13 cellular contexts compared by ENCODE assay signal in the genomic region with DNA sequence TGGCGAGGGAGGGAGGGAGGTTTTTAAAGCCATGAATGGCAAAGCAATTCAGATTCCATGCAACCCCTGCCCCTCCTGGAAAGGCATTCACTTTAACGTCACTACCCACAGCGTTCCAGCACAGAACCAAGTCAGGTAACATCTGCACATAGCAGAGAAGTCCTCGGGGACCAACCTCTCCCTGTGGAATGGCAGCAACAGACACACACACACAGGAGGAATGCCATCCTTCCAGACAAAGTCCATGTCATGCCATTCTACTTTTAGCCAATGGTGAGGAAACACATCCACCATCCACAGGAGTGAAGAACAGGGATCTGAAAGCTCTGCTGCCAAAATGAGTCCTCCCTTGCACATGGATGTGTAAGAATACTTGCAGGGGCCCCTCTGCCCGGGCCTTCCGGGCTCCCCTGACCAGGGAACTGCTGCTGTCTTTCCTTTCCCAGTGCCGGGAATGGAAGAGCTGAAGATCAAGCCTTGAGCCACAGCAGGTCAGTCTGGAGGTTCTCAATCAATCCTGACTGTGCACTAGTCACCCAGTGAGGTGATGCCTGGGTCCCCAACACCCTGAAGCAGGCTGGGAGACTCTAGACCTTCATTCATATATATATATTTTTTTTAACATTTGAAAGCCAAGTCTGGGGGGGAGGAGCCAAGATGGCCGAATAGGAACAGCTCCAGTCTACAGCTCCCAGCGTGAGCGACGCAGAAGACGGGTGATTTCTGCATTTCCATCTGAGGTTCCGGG.
DNase-seq lines count a peak whose midpoint lies in the region; ATAC-seq, FAIRE-seq and TF ChIP-seq lines count a peak whose summit lies in the region.
"Had no signal": no experiment of that assay in that cellular context is flagged by ENCODE, and none has a peak within 500 bp of the region (broad histone marks: within the 10 kb centered on the region; RNA-seq: fewer than 3 reads in every experiment).

No MANE protein-coding gene starts in this region.

- ATAC-seq in foreskin keratinocyte (peak; percentile 81), HG03439 (IDR thresholded peaks at IDR 0.05; ENCODE audit: unreplicated experiment) (no peak)
- ATAC-seq: activated CD8-positive, alpha-beta T cell treated with anti-CD3 and anti-CD28 coated beads for 36 hours had no signal

- peak overlapping the region; percentile 17 for H3K9ac ChIP-seq in NT2/D1 (ENCODE audit: insufficient read length, low read depth)

- peak overlapping the region; percentile 90 for H3K27ac ChIP-seq in foreskin keratinocyte
- H3K27ac ChIP-seq in small intestine (ENCODE audit: low read depth in 1 of 2, low read length in 1 of 2) = peak overlapping the region; percentile 28 to 72
- H3K27ac ChIP-seq: SJCRH30 had no signal

- 47 to 76% (median 61%) methylated on average over 13 of the region's 13 CpGs for WGBS in small intestine, 3 donors

- DNase-seq in NCI-H748 (lab: John Stamatoyannopoulos, UW; ENCODE audit: unreplicated experiment) = peak; percentile 8
- no peak for DNase-seq in NCI-H748 treated with DMSO at 0.1 percent for 48 hours (lab: John Stamatoyannopoulos, UW)
- DNase-seq in NT2/D1 (ENCODE audit: low read depth, low spot score) = no peak
- DNase-seq in foreskin keratinocyte = peak in 1 of 2 donors; percentile 5
- DNase-seq in small intestine = peak; percentile 36
- DNase-seq in activated CD8-positive, alpha-beta memory T cell treated with anti-CD3 and anti-CD28 coated beads for 24 hours = no peak
- no peak for DNase-seq in NCI-H1436 (lab: John Stamatoyannopoulos, UW)
- DNase-seq: activated CD8-positive, alpha-beta T cell treated with anti-CD3 and anti-CD28 coated beads for 36 hours; amygdala; NCI-H2081; SJCRH30 had no signal

- TF ChIP-seq CTCF in foreskin keratinocyte (conservative IDR thresholded peaks at IDR 0.05) = peak; percentile 7

- H3K9me3 ChIP-seq in NT2/D1 (ENCODE audit: insufficient read depth, low read length) = 0 out of 2 replicates have a peak, but pooled peaks cover 10% of the 10 kb centered on the region
- no peaks in the 10 kb centered on the region for H3K9me3 ChIP-seq in small intestine (ENCODE audit: control insufficient read depth, low read depth)
- H3K9me3 ChIP-seq: SJCRH30 had no signal

- FAIRE-seq in small intestine (lab: Jason Lieb, UNC) = no peak
- FAIRE-seq: A204.1 had no signal

- peaks cover 23% of the 10 kb centered on the region for H3K36me3 ChIP-seq in NT2/D1 (ENCODE audit: insufficient read depth, insufficient read length, low read length)
- H3K36me3 ChIP-seq in small intestine (ENCODE audit: control insufficient read depth in 2 of 2, insufficient read depth in 2 of 2, low read length in 2 of 2) = no peaks in the 10 kb centered on the region

- H3K4me3 ChIP-seq in NT2/D1 (ENCODE audit: insufficient read length, low read depth) (no peak overlapping the region), small intestine (ENCODE audit: low read depth in 1 of 2, low read length in 2 of 2) (no peak overlapping the region)
- H3K4me3 ChIP-seq: SJCRH30 had no signal

- H3K4me1 ChIP-seq in NT2/D1 (ENCODE audit: insufficient read depth, insufficient read length) (peaks cover 5% of the 10 kb centered on the region), foreskin keratinocyte (peaks cover 3% of the 10 kb centered on the region), small intestine (ENCODE audit: control insufficient read depth in 2 of 2, insufficient read depth in 1 of 2, low read depth in 1 of 2, low read length in 1 of 2) (peaks cover 10 to 15% of the 10 kb centered on the region in 2 donors)
- H3K4me1 ChIP-seq: SJCRH30 had no signal

- H3K27me3 ChIP-seq in NT2/D1 (ENCODE audit: insufficient read depth, insufficient read length) = no peaks in the 10 kb centered on the region
- no peaks in the 10 kb centered on the region for H3K27me3 ChIP-seq in foreskin keratinocyte
- H3K27me3 ChIP-seq in small intestine (ENCODE audit: control insufficient read depth in 2 of 2, insufficient read depth in 2 of 2, low read length in 2 of 2) = no peaks in the 10 kb centered on the region
- H3K27me3 ChIP-seq: SJCRH30 had no signal

Comparison
In these comparisons a context has a peak if more than half of its experiments do, and no peak if none do; other contexts are left out.
1. DNase-seq: peak in NCI-H748 (single experiment) and small intestine (single experiment); none in NCI-H748 treated with DMSO at 0.1 percent for 48 hours (single experiment), NT2/D1 (single experiment), activated CD8-positive, alpha-beta memory T cell treated with anti-CD3 and anti-CD28 coated beads for 24 hours (single experiment) and NCI-H1436 (single experiment).